23 cellular contexts compared by ENCODE assay signal in genomic region chr15:25176616-25176923, GRCh38.
DNase-seq lines count a peak whose midpoint lies in the region; ATAC-seq and TF ChIP-seq lines count a peak whose summit lies in the region.
"Had no signal": no experiment of that assay in that cellular context is flagged by ENCODE, and none has a peak within 500 bp of the region (broad histone marks: within the 10 kb centered on the region; RNA-seq: fewer than 3 reads in every experiment).

No MANE protein-coding gene starts in this region.

- no peak for TF ChIP-seq EP300 in sigmoid colon (IDR thresholded peaks at IDR 0.05)

- DNase-seq in activated CD8-positive, alpha-beta T cell treated with anti-CD3 and anti-CD28 coated beads, Interleukin-2, amount 10 ng/mL, durations not matched to agents 7 days and 5 days, result peak; percentile 13
- DNase-seq in activated CD8-positive, alpha-beta T cell treated with anti-CD3 and anti-CD28 coated beads for 36 hours, result no peak
- DNase-seq in WERI-Rb-1, result peak; percentile 3
- peak; percentile 34 for DNase-seq in right atrium auricular region (ENCODE audit: low spot score)
- peak; percentile 53 for DNase-seq in sigmoid colon
- DNase-seq in RKO (ENCODE audit: low spot score), result no peak
- no peak for DNase-seq in activated gamma-delta T cell treated with Interleukin-2 at 50 U/mL for 16 hours
- DNase-seq: activated naive CD8-positive, alpha-beta T cell treated with anti-CD3 and anti-CD28 coated beads for 36 hours; HFFc6; NCI-H2029 treated with DMSO at 0.1 percent for 48 hours; NCI-H524; SIG-M5; small intestine had no signal

- no peak overlapping the region for H3K27ac Mint-ChIP-seq in activated CD8-positive, alpha-beta T cell treated with anti-CD3 and anti-CD28 coated beads, Interleukin-2, amount 10 ng/mL, durations not matched to agents 7 days and 5 days
- H3K27ac Mint-ChIP-seq in activated CD8-positive, alpha-beta T cell treated with anti-CD3 and anti-CD28 coated beads for 36 hours, result no peak overlapping the region
- H3K27ac Mint-ChIP-seq: activated naive CD8-positive, alpha-beta T cell treated with anti-CD3 and anti-CD28 coated beads for 36 hours; HFFc6 had no signal

- no peaks in the 10 kb centered on the region for H3K36me3 ChIP-seq in WERI-Rb-1
- H3K36me3 ChIP-seq in right atrium auricular region, result no peaks in the 10 kb centered on the region
- no peaks in the 10 kb centered on the region for H3K36me3 ChIP-seq in sigmoid colon
- H3K36me3 ChIP-seq: BLaER1 treated with 17β-estradiol and CSF1 and Interleukin-3, amounts not matched to agents 10 nM and 100 nM; gastroesophageal sphincter; left lung had no signal

- no peak for ATAC-seq in activated CD8-positive, alpha-beta T cell treated with anti-CD3 and anti-CD28 coated beads, Interleukin-2, amount 10 ng/mL, durations not matched to agents 7 days and 5 days
- no peak for ATAC-seq in activated CD8-positive, alpha-beta T cell treated with anti-CD3 and anti-CD28 coated beads for 36 hours
- no peak for ATAC-seq in HG02759 (IDR thresholded peaks at IDR 0.05; ENCODE audit: unreplicated experiment)
- ATAC-seq: A549; activated CD4-positive, CD25-positive, alpha-beta regulatory T cell treated with anti-CD3 and anti-CD28 coated beads, Interleukin-2, amount 50 U/mL, for 24 hours; esophagus mucosa; gastroesophageal sphincter; GM12878; K562; left lung had no signal

- no peaks in the 10 kb centered on the region for H3K27me3 Mint-ChIP-seq in activated CD8-positive, alpha-beta T cell treated with anti-CD3 and anti-CD28 coated beads, Interleukin-2, amount 10 ng/mL, durations not matched to agents 7 days and 5 days (ENCODE audit: low read depth)
- no peaks in the 10 kb centered on the region for H3K27me3 Mint-ChIP-seq in activated CD8-positive, alpha-beta T cell treated with anti-CD3 and anti-CD28 coated beads for 36 hours
- H3K27me3 Mint-ChIP-seq: activated naive CD8-positive, alpha-beta T cell treated with anti-CD3 and anti-CD28 coated beads for 36 hours had no signal

- H3K9me3 ChIP-seq in WERI-Rb-1 (ENCODE audit: severe bottlenecking) (peaks cover 35% of the 10 kb centered on the region), right atrium auricular region (peaks cover 0 to 28% of the 10 kb centered on the region in 2 donors), sigmoid colon (peaks cover 6 to 21% (median 18%) of the 10 kb centered on the region in 4 donors)
- H3K9me3 ChIP-seq: A549, testis had no signal

- H3K4me1 ChIP-seq in right atrium auricular region, result no peaks in the 10 kb centered on the region
- no peaks in the 10 kb centered on the region for H3K4me1 ChIP-seq in sigmoid colon
- H3K4me1 ChIP-seq: A549; BLaER1 treated with 17β-estradiol and CSF1 and Interleukin-3, amounts not matched to agents 10 nM and 100 nM; gastroesophageal sphincter; left lung; testis had no signal

- H3K4me1 Mint-ChIP-seq in activated CD8-positive, alpha-beta T cell treated with anti-CD3 and anti-CD28 coated beads, Interleukin-2, amount 10 ng/mL, durations not matched to agents 7 days and 5 days (ENCODE audit: low read depth), result no peaks in the 10 kb centered on the region
- H3K4me1 Mint-ChIP-seq in activated CD8-positive, alpha-beta T cell treated with anti-CD3 and anti-CD28 coated beads for 36 hours (ENCODE audit: low read depth), result no peaks in the 10 kb centered on the region
- H3K4me1 Mint-ChIP-seq: activated naive CD8-positive, alpha-beta T cell treated with anti-CD3 and anti-CD28 coated beads for 36 hours had no signal

- no peak for TF ChIP-seq CTCF in activated CD8-positive, alpha-beta T cell treated with anti-CD3 and anti-CD28 coated beads for 36 hours (IDR thresholded peaks at IDR 0.05)
- TF ChIP-seq CTCF in WERI-Rb-1 (IDR thresholded peaks at IDR 0.05; ENCODE audit: low read depth, low read length) (no peak), right atrium auricular region (IDR thresholded peaks at IDR 0.05) (no peak), sigmoid colon (IDR thresholded peaks at IDR 0.05) (no peak)

- CTCF ChIA-PET in activated CD8-positive, alpha-beta T cell treated with anti-CD3 and anti-CD28 coated beads, Interleukin-2, amount 10 ng/mL, durations not matched to agents 7 days and 5 days (lab: Charles Lee), result no interaction called here
- CTCF ChIA-PET in activated CD8-positive, alpha-beta T cell treated with anti-CD3 and anti-CD28 coated beads for 36 hours (lab: Charles Lee), result no interaction called here

- POLR2A ChIA-PET in activated CD8-positive, alpha-beta T cell treated with anti-CD3 and anti-CD28 coated beads, Interleukin-2, amount 10 ng/mL, durations not matched to agents 7 days and 5 days (lab: Charles Lee), result no interaction called here
- POLR2A ChIA-PET in activated CD8-positive, alpha-beta T cell treated with anti-CD3 and anti-CD28 coated beads for 36 hours (lab: Charles Lee), result no interaction called here

- H3K36me3 Mint-ChIP-seq in activated CD8-positive, alpha-beta T cell treated with anti-CD3 and anti-CD28 coated beads, Interleukin-2, amount 10 ng/mL, durations not matched to agents 7 days and 5 days (ENCODE audit: low read depth), result peaks cover 2% of the 10 kb centered on the region
- no peaks in the 10 kb centered on the region for H3K36me3 Mint-ChIP-seq in activated CD8-positive, alpha-beta T cell treated with anti-CD3 and anti-CD28 coated beads for 36 hours (ENCODE audit: low read depth)

- H3K27me3 ChIP-seq in WERI-Rb-1 (ENCODE audit: insufficient read depth, low read depth, severe bottlenecking) (peaks cover 42% of the 10 kb centered on the region), right atrium auricular region (no peaks in the 10 kb centered on the region), sigmoid colon (no peaks in the 10 kb centered on the region)
- H3K27me3 ChIP-seq: BLaER1 treated with 17β-estradiol and CSF1 and Interleukin-3, amounts not matched to agents 10 nM and 100 nM; gastroesophageal sphincter; left lung; testis had no signal

- H3K4me3 ChIP-seq in WERI-Rb-1 (ENCODE audit: low read depth, low read length) (no peak overlapping the region), right atrium auricular region (no peak overlapping the region), sigmoid colon (no peak overlapping the region)
- H3K4me3 ChIP-seq: A549; BLaER1 treated with 17β-estradiol and CSF1 and Interleukin-3, amounts not matched to agents 10 nM and 100 nM; gastroesophageal sphincter; GM12878; K562; left lung; testis had no signal

- H3K27ac ChIP-seq in WERI-Rb-1 (no peak overlapping the region), right atrium auricular region (no peak overlapping the region), sigmoid colon (no peak overlapping the region)
- H3K27ac ChIP-seq: A549; BLaER1 treated with 17β-estradiol and CSF1 and Interleukin-3, amounts not matched to agents 10 nM and 100 nM; gastroesophageal sphincter; left lung; testis had no signal

- peaks cover 31% of the 10 kb centered on the region for H3K9me3 Mint-ChIP-seq in activated CD8-positive, alpha-beta T cell treated with anti-CD3 and anti-CD28 coated beads, Interleukin-2, amount 10 ng/mL, durations not matched to agents 7 days and 5 days (ENCODE audit: insufficient read depth)
- H3K9me3 Mint-ChIP-seq in activated CD8-positive, alpha-beta T cell treated with anti-CD3 and anti-CD28 coated beads for 36 hours, result peaks cover 28% of the 10 kb centered on the region

- no peak overlapping the region for H3K4me3 Mint-ChIP-seq in activated CD8-positive, alpha-beta T cell treated with anti-CD3 and anti-CD28 coated beads, Interleukin-2, amount 10 ng/mL, durations not matched to agents 7 days and 5 days
- no peak overlapping the region for H3K4me3 Mint-ChIP-seq in activated CD8-positive, alpha-beta T cell treated with anti-CD3 and anti-CD28 coated beads for 36 hours
- H3K4me3 Mint-ChIP-seq: activated naive CD8-positive, alpha-beta T cell treated with anti-CD3 and anti-CD28 coated beads for 36 hours; HFFc6 had no signal

- no peak for TF ChIP-seq POLR2A in sigmoid colon (IDR thresholded peaks at IDR 0.05)

- WGBS in sigmoid colon, 2 donors, result 91 to 93% methylated on average over 7 of the region's 7 CpGs

- intact Hi-C loops in activated CD8-positive, alpha-beta T cell treated with anti-CD3 and anti-CD28 coated beads for 36 hours (cut with micrococcal nuclease), result no loop called here
- intact Hi-C loops in sigmoid colon (cut with DNase I), result no loop called here

Comparison
In these comparisons a context has a peak if more than half of its experiments do, and no peak if none do; other contexts are left out.
1. DNase-seq: peak in activated CD8-positive, alpha-beta T cell treated with anti-CD3 and anti-CD28 coated beads, Interleukin-2, amount 10 ng/mL, durations not matched to agents 7 days and 5 days (single experiment), WERI-Rb-1 (single experiment), right atrium auricular region (single experiment) and sigmoid colon (single experiment); none in activated CD8-positive, alpha-beta T cell treated with anti-CD3 and anti-CD28 coated beads for 36 hours (single experiment), RKO (single experiment) and activated gamma-delta T cell treated with Interleukin-2 at 50 U/mL for 16 hours (single experiment).